2 cellular contexts compared by ENCODE assay signal in genomic region chr5:132378580-132378979, GRCh38.
TF ChIP-seq lines count a peak whose summit lies in the region.

No MANE protein-coding gene starts in this region.

TF ChIP-seq in IMR-90, 13 proteins besides CTCF, POLR2A, EP300 and RAD21:
- TF ChIP-seq CEBPB (IDR thresholded peaks at IDR 0.05; ENCODE audit: low read depth, low read length) (no peak), RFX5 (IDR thresholded peaks at IDR 0.05; ENCODE audit: low read depth, low read length) (no peak), ELK1 (IDR thresholded peaks at IDR 0.05; ENCODE audit: borderline replicate concordance, low read depth, low read length) (no peak), FOS (IDR thresholded peaks at IDR 0.05; ENCODE audit: low read depth, low read length) (no peak), MXI1 (IDR thresholded peaks at IDR 0.05; ENCODE audit: borderline replicate concordance, low read depth, low read length) (no peak), MAFK (IDR thresholded peaks at IDR 0.05; ENCODE audit: low read depth, low read length) (no peak), USF2 (IDR thresholded peaks at IDR 0.05; ENCODE audit: low read depth, low read length) (no peak)

TF ChIP-seq in WTC11, 78 proteins besides CTCF, POLR2A, EP300 and RAD21:
- TF ChIP-seq ZNF532 (CRISPR knock-in tag; IDR thresholded peaks at IDR 0.05; ENCODE audit: borderline replicate concordance), result no peak
- TF ChIP-seq ATF3 (CRISPR knock-in tag; conservative IDR thresholded peaks at IDR 0.05), result no peak
- no peak for TF ChIP-seq TEAD4 (CRISPR knock-in tag; IDR thresholded peaks at IDR 0.05)
- no peak for TF ChIP-seq GRHL2 (CRISPR knock-in tag; IDR thresholded peaks at IDR 0.05; ENCODE audit: insufficient replicate concordance, severe bottlenecking)
- no peak for TF ChIP-seq PRRX2 (CRISPR knock-in tag; IDR thresholded peaks at IDR 0.05)
- TF ChIP-seq ZBTB43 (CRISPR knock-in tag; IDR thresholded peaks at IDR 0.05), result no peak
- no peak for TF ChIP-seq FOXJ3 (CRISPR knock-in tag; IDR thresholded peaks at IDR 0.05; ENCODE audit: borderline replicate concordance)
- no peak for TF ChIP-seq MYBL2 (CRISPR knock-in tag; IDR thresholded peaks at IDR 0.05)
- no peak for TF ChIP-seq SMAD3 (CRISPR knock-in tag; IDR thresholded peaks at IDR 0.05; ENCODE audit: borderline replicate concordance)
- TF ChIP-seq JUN (CRISPR knock-in tag; IDR thresholded peaks at IDR 0.05), result no peak
- no peak for TF ChIP-seq ZSCAN18 (CRISPR knock-in tag; IDR thresholded peaks at IDR 0.05)
- TF ChIP-seq ATF1 (CRISPR knock-in tag; IDR thresholded peaks at IDR 0.05), result no peak
- no peak for TF ChIP-seq ZNF416 (CRISPR knock-in tag; IDR thresholded peaks at IDR 0.05)
- no peak for TF ChIP-seq HMGXB4 (CRISPR knock-in tag; IDR thresholded peaks at IDR 0.05)
- no peak for TF ChIP-seq ZNF138 (CRISPR knock-in tag; conservative IDR thresholded peaks at IDR 0.05)
